In the genomic region with DNA sequence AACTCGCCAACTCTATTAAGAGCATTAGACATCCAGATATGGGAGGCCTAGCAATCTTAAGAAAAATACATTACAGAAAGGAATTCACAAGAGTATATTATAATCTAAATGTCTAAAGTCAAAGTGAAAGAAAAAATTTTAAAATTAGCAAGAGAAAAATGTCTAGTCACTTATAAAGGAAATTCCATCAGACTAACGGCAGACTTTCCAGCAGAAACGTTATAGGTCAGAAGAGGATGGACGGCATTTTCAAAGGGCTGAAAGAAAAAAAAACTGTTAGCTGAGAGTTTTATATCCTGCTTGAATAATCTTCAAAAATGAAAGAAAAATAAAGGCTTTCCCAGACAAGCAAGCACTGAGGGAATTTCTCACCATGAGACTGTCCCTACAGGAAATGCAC, we compare ENCODE assay signal across 2 cellular contexts.
A peak's percentile ranks its signal among the peaks of the same experiment; 100 is the strongest.
TF ChIP-seq lines count a peak whose summit lies in the region.

No MANE protein-coding gene starts in this region.

TF ChIP-seq in HEK293, 187 proteins besides CTCF, POLR2A, EP300 and RAD21:
- TF ChIP-seq TRIM28 (IDR thresholded peaks at IDR 0.05; ENCODE audit: borderline replicate concordance, low read length) (peak; percentile 52; the same call in 1 of the 2 replicates), ZNF341 (tag by site-specific recombination; IDR thresholded peaks at IDR 0.05; ENCODE audit: low read depth) (no peak), ZNF621 (tag by site-specific recombination; IDR thresholded peaks at IDR 0.05) (no peak), ZNF792 (tag by site-specific recombination; IDR thresholded peaks at IDR 0.05) (no peak), ZNF600 (tag by site-specific recombination; IDR thresholded peaks at IDR 0.05) (no peak), KLF7 (tag by site-specific recombination; IDR thresholded peaks at IDR 0.05; ENCODE audit: borderline replicate concordance) (no peak), ZNF549 (tag by site-specific recombination; IDR thresholded peaks at IDR 0.05) (0 out of 2 replicates have a peak, but pooled peaks have one; percentile 6), SETDB1 (IDR thresholded peaks at IDR 0.05; ENCODE audit: insufficient read length, low read length) (peak; percentile 75)
TF ChIP-seq in HEK293: peak in this region for 3.

TF ChIP-seq in GM12878, 131 proteins besides CTCF, POLR2A, EP300 and RAD21:
- TF ChIP-seq, protein P1, sequence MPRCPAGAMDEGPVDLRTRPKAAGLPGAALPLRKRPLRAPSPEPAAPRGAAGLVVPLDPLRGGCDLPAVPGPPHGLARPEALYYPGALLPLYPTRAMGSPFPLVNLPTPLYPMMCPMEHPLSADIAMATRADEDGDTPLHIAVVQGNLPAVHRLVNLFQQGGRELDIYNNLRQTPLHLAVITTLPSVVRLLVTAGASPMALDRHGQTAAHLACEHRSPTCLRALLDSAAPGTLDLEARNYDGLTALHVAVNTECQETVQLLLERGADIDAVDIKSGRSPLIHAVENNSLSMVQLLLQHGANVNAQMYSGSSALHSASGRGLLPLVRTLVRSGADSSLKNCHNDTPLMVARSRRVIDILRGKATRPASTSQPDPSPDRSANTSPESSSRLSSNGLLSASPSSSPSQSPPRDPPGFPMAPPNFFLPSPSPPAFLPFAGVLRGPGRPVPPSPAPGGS (IDR thresholded peaks at IDR 0.05; ENCODE audit: borderline replicate concordance, insufficient read depth, low read depth, low read length, poor library complexity, severe bottlenecking), result no peak
- TF ChIP-seq NR2F1 (conservative IDR thresholded peaks at IDR 0.05), result 0 out of 2 replicates have a peak, but pooled peaks have one; percentile 21
TF ChIP-seq in GM12878: peak in this region for 1.
